In the genomic region with DNA sequence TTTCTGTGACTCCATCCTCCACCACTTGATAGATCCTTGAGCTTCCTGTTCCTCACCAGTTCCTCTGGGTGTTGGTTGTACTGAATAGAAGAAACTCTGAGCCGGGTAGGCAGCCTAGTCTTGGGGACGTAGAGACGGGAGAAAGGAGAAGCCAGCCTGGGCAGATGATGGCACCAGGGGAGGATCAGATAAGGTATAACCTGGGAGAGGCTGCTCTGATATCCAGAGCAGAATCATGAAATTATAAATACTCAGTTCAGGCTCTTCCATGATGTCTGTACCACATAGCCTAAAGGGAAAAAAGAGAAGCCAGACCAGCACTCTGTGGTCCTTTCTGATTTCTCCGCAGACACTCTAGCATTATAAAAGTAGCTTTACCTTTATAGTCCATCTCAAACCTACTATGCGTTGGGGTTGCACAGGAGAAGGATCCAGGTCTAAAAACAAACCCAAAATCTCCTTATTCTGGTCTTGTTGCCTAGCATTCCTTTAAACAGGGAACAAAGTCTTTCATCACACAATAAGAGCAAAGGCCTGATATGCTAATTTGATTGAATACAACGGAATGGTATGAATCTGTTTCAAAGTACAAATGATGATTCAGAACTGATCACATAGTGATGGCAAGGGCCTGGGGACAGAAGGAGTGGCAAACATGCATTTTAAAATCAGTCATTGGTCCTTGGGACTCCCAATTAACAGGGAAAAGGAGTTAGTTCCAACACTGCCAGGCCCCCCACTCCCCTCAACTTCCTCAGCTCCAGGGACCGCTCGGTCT, we compare ENCODE assay signal across 18 cellular contexts. TPM values are rescaled to one million over a fixed set of nuclear protein-coding genes. Genes with fewer than 3 reads are reported as not detected.
DNase-seq lines count a peak whose midpoint lies in the region; ATAC-seq and TF ChIP-seq lines count a peak whose summit lies in the region.
"Had no signal": no experiment of that assay in that cellular context is flagged by ENCODE, and none has a peak within 500 bp of the region (broad histone marks: within the 10 kb centered on the region; RNA-seq: fewer than 3 reads in every experiment).

No MANE protein-coding gene starts in this region.

- peaks cover 31% of the 10 kb centered on the region for H3K27me3 Mint-ChIP-seq in activated naive CD8-positive, alpha-beta T cell
- H3K27me3 Mint-ChIP-seq in activated naive CD8-positive, alpha-beta T cell treated with anti-CD3 and anti-CD28 coated beads, Interleukin-2, amount 50 U/mL, for 24 hours, result peaks cover 43% of the 10 kb centered on the region

- peak overlapping the region; percentile 67 for H3K4me3 Mint-ChIP-seq in activated naive CD8-positive, alpha-beta T cell
- no peak overlapping the region for H3K4me3 Mint-ChIP-seq in activated naive CD8-positive, alpha-beta T cell treated with anti-CD3 and anti-CD28 coated beads, Interleukin-2, amount 50 U/mL, for 24 hours

- H3K9me3 Mint-ChIP-seq in activated naive CD8-positive, alpha-beta T cell (ENCODE audit: low read depth), result no peaks in the 10 kb centered on the region
- no peaks in the 10 kb centered on the region for H3K9me3 Mint-ChIP-seq in activated naive CD8-positive, alpha-beta T cell treated with anti-CD3 and anti-CD28 coated beads, Interleukin-2, amount 50 U/mL, for 24 hours
- H3K9me3 Mint-ChIP-seq: activated T-cell treated with anti-CD3 and anti-CD28 coated beads, Interleukin-2, amount 50 U/mL, for 4 hours had no signal

- intact Hi-C loops in ascending aorta (cut with DNase I) (loop anchor here (2.0 kb wide), 1 partner anchor 15 kb away; no protein-coding TSS in a partner anchor), transverse colon (cut with DNase I; ENCODE audit: low total_unique reads) (no loop called here)

- TF ChIP-seq CTCF in ascending aorta (IDR thresholded peaks at IDR 0.05) (no peak), lung (IDR thresholded peaks at IDR 0.05; ENCODE audit: control extremely low read depth, extremely low read depth) (no peak), thoracic aorta (IDR thresholded peaks at IDR 0.05) (no peak), GM13976 (IDR thresholded peaks at IDR 0.05; ENCODE audit: borderline replicate concordance, control extremely low read depth, extremely low read depth, insufficient read depth, missing control alignments) (no peak), transverse colon (IDR thresholded peaks at IDR 0.05) (no peak)

- peaks cover 15% of the 10 kb centered on the region for H3K4me1 Mint-ChIP-seq in activated naive CD8-positive, alpha-beta T cell (ENCODE audit: low read depth)
- peaks cover 12% of the 10 kb centered on the region for H3K4me1 Mint-ChIP-seq in activated naive CD8-positive, alpha-beta T cell treated with anti-CD3 and anti-CD28 coated beads, Interleukin-2, amount 50 U/mL, for 24 hours

- no peaks in the 10 kb centered on the region for H3K36me3 Mint-ChIP-seq in activated naive CD8-positive, alpha-beta T cell
- H3K36me3 Mint-ChIP-seq in activated naive CD8-positive, alpha-beta T cell treated with anti-CD3 and anti-CD28 coated beads, Interleukin-2, amount 50 U/mL, for 24 hours (ENCODE audit: low read depth), result no peaks in the 10 kb centered on the region

- H3K4me1 ChIP-seq in ascending aorta (peaks cover 0 to 3% of the 10 kb centered on the region in 2 donors), lung (ENCODE audit: control insufficient read depth in 2 of 2, insufficient read depth in 2 of 2, low read length in 2 of 2) (peaks cover 5 to 6% of the 10 kb centered on the region in 2 donors), thoracic aorta (ENCODE audit: control insufficient read depth in 1 of 2, low read depth in 2 of 2) (peaks cover 0 to 40% of the 10 kb centered on the region in 2 donors), transverse colon (peaks cover 0 to 10% (median 0%) of the 10 kb centered on the region in 4 donors)

- H3K27ac Mint-ChIP-seq in activated naive CD8-positive, alpha-beta T cell, result no peak overlapping the region
- no peak overlapping the region for H3K27ac Mint-ChIP-seq in activated naive CD8-positive, alpha-beta T cell treated with anti-CD3 and anti-CD28 coated beads, Interleukin-2, amount 50 U/mL, for 24 hours
- H3K27ac Mint-ChIP-seq: T-helper 17 cell had no signal

- no peak for TF ChIP-seq EP300 in transverse colon (IDR thresholded peaks at IDR 0.05; ENCODE audit: low read depth)

- no peaks in the 10 kb centered on the region for H3K9me3 ChIP-seq in ascending aorta
- no peaks in the 10 kb centered on the region for H3K9me3 ChIP-seq in lung (ENCODE audit: control insufficient read depth in 2 of 2, insufficient read depth in 1 of 2, low read length in 1 of 2)
- no peaks in the 10 kb centered on the region for H3K9me3 ChIP-seq in thoracic aorta
- H3K9me3 ChIP-seq in transverse colon, result no peaks in the 10 kb centered on the region

- in situ Hi-C loops in GM13976 (cut with MboI; ENCODE audit: low sequenced_read_pairs, unreplicated experiment) (no loop called here), transverse colon (cut with MboI; ENCODE audit: low pct_ligation_motif_present in 1 of 4, low pct_unique_long_range_greater_than_20kb in 1 of 4, low sequenced_read_pairs in 3 of 4) (no loop called here)

- no peak for ATAC-seq in activated naive CD8-positive, alpha-beta T cell treated with anti-CD3 and anti-CD28 coated beads, Interleukin-2, amount 50 U/mL, for 24 hours
- no peak for ATAC-seq in lung (ENCODE audit: insufficient read depth, low FRiP score)
- no peak for ATAC-seq in thoracic aorta (ENCODE audit: insufficient number of reproducible peaks, low FRiP score, low read depth)
- ATAC-seq: activated T-cell treated with anti-CD3 and anti-CD28 coated beads, Interleukin-2, amount 50 U/mL, for 4 hours; T-helper 17 cell had no signal

- H3K27ac ChIP-seq in ascending aorta, result peak overlapping the region; percentile 19 to 85
- peak overlapping the region; percentile 12 to 43 for H3K27ac ChIP-seq in lung (ENCODE audit: low read depth in 1 of 2, low read length in 1 of 2)
- H3K27ac ChIP-seq in thoracic aorta, result peak overlapping the region; percentile 32 to 86
- peak overlapping the region in 1 of 4 donors; percentile 73 for H3K27ac ChIP-seq in transverse colon

- H3K27me3 ChIP-seq in ascending aorta (no peaks in the 10 kb centered on the region), lung (ENCODE audit: control insufficient read depth, insufficient read depth) (no peaks in the 10 kb centered on the region), thoracic aorta (replicated peaks; ENCODE audit: insufficient read depth) (no peaks in the 10 kb centered on the region), transverse colon (peaks cover 51% of the 10 kb centered on the region)

- 44 to 45% methylated on average over 8 of the region's 8 CpGs for WGBS in lung, 2 donors
- 65 to 100% methylated on average over 2 to 8 of the region's 8 CpGs for WGBS in transverse colon (ENCODE audit: low coverage in 1 of 2), 2 donors

- H3K4me3 ChIP-seq in ascending aorta (no peak overlapping the region), lung (no peak overlapping the region), thoracic aorta (peak overlapping the region; percentile 82), transverse colon (no peak overlapping the region)

- DNase-seq in activated naive CD8-positive, alpha-beta T cell treated with anti-CD3 and anti-CD28 coated beads, Interleukin-2, amount 50 U/mL, for 24 hours, result no peak
- DNase-seq in ascending aorta (ENCODE audit: low spot score in 2 of 2) (no peak), lung (ENCODE audit: low spot score) (no peak), thoracic aorta (ENCODE audit: low spot score) (no peak), GM13976 (ENCODE audit: low spot score) (no peak), transverse colon (no peak), NCI-H187 treated with DMSO at 0.1 percent for 48 hours (lab: John Stamatoyannopoulos, UW) (no peak)
- DNase-seq: activated CD4-positive, alpha-beta T cell treated with anti-CD3 and anti-CD28 coated beads for 4 hours; activated T-cell treated with anti-CD3 and anti-CD28 coated beads, Interleukin-2, amount 50 U/mL, for 4 hours; aorta; COR-L47; NCI-H2029 treated with DMSO at 0.1 percent for 48 hours; NCI-H82; posterior cingulate gyrus; RPMI8226; T-helper 17 cell had no signal

- TF ChIP-seq POLR2A in transverse colon (IDR thresholded peaks at IDR 0.05), result no peak

- no peaks in the 10 kb centered on the region for H3K36me3 ChIP-seq in ascending aorta
- H3K36me3 ChIP-seq in lung (ENCODE audit: control insufficient read depth in 2 of 2, insufficient read depth in 2 of 2, low read length in 2 of 2), result no peaks in the 10 kb centered on the region
- no peaks in the 10 kb centered on the region for H3K36me3 ChIP-seq in thoracic aorta
- H3K36me3 ChIP-seq in transverse colon, result no peaks in the 10 kb centered on the region

RNA-seq across cellular contexts. Expression of a gene that starts 1.2 kb away (rescaled TPM):
- total RNA-seq in ascending aorta, result 142 TPM
- 10 to 100 TPM; 44.8 to 81.9 TPM for total RNA-seq in lung
- polyA plus RNA-seq in lung, result 10 to 100 TPM; 23.6 to 29.3 TPM
- total RNA-seq in thoracic aorta, result 10 to 100 TPM; 67.8 to 77.3 TPM
- total RNA-seq in transverse colon, result 10 to 100 TPM in 2 of 4 donors, 1 to 10 TPM in 2; 7.5 to 85.2 (median 9.7) TPM
- total RNA-seq: HT1080 had no signal
